Comparison of ENCODE assay signal across 21 cellular contexts in genomic region chr17:72385482-72385881, GRCh38.
DNase-seq lines count a peak whose midpoint lies in the region; ATAC-seq, FAIRE-seq and TF ChIP-seq lines count a peak whose summit lies in the region.
"Had no signal": no experiment of that assay in that cellular context is flagged by ENCODE, and none has a peak within 500 bp of the region (broad histone marks: within the 10 kb centered on the region; RNA-seq: fewer than 3 reads in every experiment).

No MANE protein-coding gene starts in this region.

- H3K9me2 ChIP-seq in hepatocyte (replicated peaks; ENCODE audit: insufficient read depth), result no peaks in the 10 kb centered on the region

- ATAC-seq in HepG2 (no peak), right lobe of liver (no peak)
- ATAC-seq: GM12878, GM23338 had no signal

- POLR2A ChIA-PET in HepG2 (lab: Yijun Ruan, JAX), result interaction anchor here (0.8 kb wide), 1 partner anchor 27 kb away, joined by 3 read pairs; no protein-coding TSS in a partner anchor

- FAIRE-seq in HepG2 (lab: Jason Lieb, UNC) (no peak), urothelium cell line (lab: Jason Lieb, UNC) (peak; percentile 69)
- FAIRE-seq: GM12878 had no signal

- BruUV-seq in HepG2 (replicated peaks; lab: Mats Ljungman, UMichigan), result no TSS peak

- CTCF ChIA-PET in HepG2 (lab: Yijun Ruan, JAX; ENCODE audit: low intra/inter-chr PET ratio, low total read pairs), result no interaction called here

- no peaks in the 10 kb centered on the region for H3K9me3 ChIP-seq in HepG2 (ENCODE audit: low read length)
- no peaks in the 10 kb centered on the region for H3K9me3 ChIP-seq in right lobe of liver
- H3K9me3 ChIP-seq in hepatocyte (ENCODE audit: low read depth), result no peaks in the 10 kb centered on the region
- H3K9me3 ChIP-seq: BLaER1, HAP-1 had no signal

- no peak overlapping the region for H3K4me2 ChIP-seq in HepG2 (ENCODE audit: low read depth, low read length)
- H3K4me2 ChIP-seq in hepatocyte, result no peak overlapping the region
- H3K4me2 ChIP-seq: BLaER1, GM23338 had no signal

- no peak overlapping the region for H3K4me3 ChIP-seq in HepG2 (replicated peaks in 1 of 3; ENCODE audit: insufficient read depth in 1 of 3, low read depth in 2 of 3, low read length in 3 of 3)
- H3K4me3 ChIP-seq in right lobe of liver, result no peak overlapping the region
- H3K4me3 ChIP-seq in hepatocyte, result no peak overlapping the region
- H3K4me3 ChIP-seq: BLaER1, GM12878, GM23338, HAP-1 had no signal

- TF ChIP-seq RAD21 in HepG2 (CRISPR knock-in tag; IDR thresholded peaks at IDR 0.05), result no peak

- H2AFZ ChIP-seq in HepG2 (ENCODE audit: low read length) (no peak overlapping the region), hepatocyte (no peak overlapping the region)
- H2AFZ ChIP-seq: GM23338 had no signal

- no peak overlapping the region for H3K27ac ChIP-seq in HepG2 (ENCODE audit: extremely low read length, insufficient read depth, low read length)
- H3K27ac ChIP-seq in right lobe of liver, result no peak overlapping the region
- no peak overlapping the region for H3K27ac ChIP-seq in hepatocyte
- H3K27ac ChIP-seq: BLaER1 had no signal

- intact Hi-C loops in HepG2 (cut with micrococcal nuclease; ENCODE audit: unreplicated experiment) (no loop called here), right lobe of liver (cut with DNase I) (no loop called here)

- TF ChIP-seq EP300 in HepG2 (IDR thresholded peaks at IDR 0.05; ENCODE audit: low read depth in 2 of 2, low read length in 2 of 2), result no peak
- TF ChIP-seq EP300 in HepG2 (CRISPR knock-in tag; IDR thresholded peaks at IDR 0.05; ENCODE audit: borderline replicate concordance), result no peak

- H4K20me1 ChIP-seq in HepG2 (ENCODE audit: insufficient read depth, low read length) (no peaks in the 10 kb centered on the region), hepatocyte (ENCODE audit: insufficient read depth, poor library complexity, severe bottlenecking) (no peaks in the 10 kb centered on the region)
- H4K20me1 ChIP-seq: BLaER1 had no signal

- WGBS in HepG2 (ENCODE audit: low lambda C conversion rate), result 85% methylated on average over 3 of the region's 3 CpGs
- WGBS in right lobe of liver (ENCODE audit: insufficient coverage, low coverage, low lambda C conversion rate, missing lambda C conversion rate), result 29% methylated on average over 3 of the region's 3 CpGs
- 44% methylated on average over 3 of the region's 3 CpGs for WGBS in hepatocyte (ENCODE audit: low lambda C conversion rate, missing lambda C conversion rate)

- no peaks in the 10 kb centered on the region for H3K79me2 ChIP-seq in HepG2 (ENCODE audit: insufficient read depth, low read length)
- H3K79me2 ChIP-seq in hepatocyte, result no peaks in the 10 kb centered on the region

- H3K9ac ChIP-seq in HepG2 (ENCODE audit: insufficient read depth, low read depth, low read length), result no peak overlapping the region
- H3K9ac ChIP-seq: BLaER1 had no signal

- in situ Hi-C loops in HepG2 (cut with HindIII; ENCODE audit: extremely low pct_ligation_motif_present, low pct_unique_long_range_greater_than_20kb), result no loop called here

- no peak for DNase-seq in HepG2 (ENCODE audit: low spot score)
- DNase-seq in right lobe of liver, result no peak
- peak; percentile 34 for DNase-seq in NCI-H69 (lab: John Stamatoyannopoulos, UW)
- peak; percentile 76 for DNase-seq in kidney tubule cell (ENCODE audit: low spot score)
- no peak for DNase-seq in urothelium cell line (ENCODE audit: low spot score)
- DNase-seq in NCI-H1694 (lab: John Stamatoyannopoulos, UW), result no peak
- no peak for DNase-seq in activated T-cell treated with anti-CD3 and anti-CD28 coated beads, Interleukin-2, amount 50 U/mL, for 1 hour
- DNase-seq in hepatocyte (ENCODE audit: low spot score), result no peak
- DNase-seq: CD4-positive, alpha-beta T cell; COR-L47; DND-41; NCI-H1436; NCI-H1930; NCI-H446; NCI-H526; Right ventricle myocardium superior; T-helper 2 cell had no signal

- no peaks in the 10 kb centered on the region for H3K27me3 ChIP-seq in HepG2 (ENCODE audit: control insufficient read depth in 1 of 2, insufficient read depth in 2 of 2, low read length in 2 of 2)
- H3K27me3 ChIP-seq in right lobe of liver, result no peaks in the 10 kb centered on the region
- H3K27me3 ChIP-seq in hepatocyte, result no peaks in the 10 kb centered on the region
- H3K27me3 ChIP-seq: BLaER1 had no signal

- H3K4me1 ChIP-seq in HepG2 (ENCODE audit: insufficient read depth, low read length), result peaks cover 64% of the 10 kb centered on the region
- no peaks in the 10 kb centered on the region for H3K4me1 ChIP-seq in right lobe of liver
- peaks cover 14% of the 10 kb centered on the region for H3K4me1 ChIP-seq in hepatocyte (ENCODE audit: insufficient read depth)
- H3K4me1 ChIP-seq: HAP-1 had no signal

- TF ChIP-seq POLR2A in HepG2 (IDR thresholded peaks at IDR 0.05; ENCODE audit: insufficient read depth in 1 of 2, low read depth in 2 of 2, low read length in 2 of 2) (no peak), right lobe of liver (IDR thresholded peaks at IDR 0.05) (no peak)

- H3K36me3 ChIP-seq in HepG2 (replicated peaks in 1 of 2; ENCODE audit: control insufficient read depth in 1 of 2, insufficient read depth in 2 of 2, low read length in 2 of 2) (peaks cover 1 to 10% of the 10 kb centered on the region in 2 experiments; a peak in 3 of 5 replicates), right lobe of liver (no peaks in the 10 kb centered on the region), hepatocyte (replicated peaks; ENCODE audit: insufficient read depth, low read depth) (no peaks in the 10 kb centered on the region)
- H3K36me3 ChIP-seq: BLaER1, HAP-1 had no signal

- TF ChIP-seq CTCF in HepG2 (CRISPR knock-in tag; IDR thresholded peaks at IDR 0.05), result no peak
- no peak for TF ChIP-seq CTCF in right lobe of liver (IDR thresholded peaks at IDR 0.05)
- no peak for TF ChIP-seq CTCF in hepatocyte (IDR thresholded peaks at IDR 0.05; ENCODE audit: poor library complexity)

TF ChIP-seq in HepG2, 621 proteins besides CTCF, POLR2A, EP300 and RAD21:
- TF ChIP-seq HOXA9 (CRISPR knock-in tag; IDR thresholded peaks at IDR 0.05; ENCODE audit: borderline replicate concordance) (no peak), ZFP36L1 (CRISPR knock-in tag; IDR thresholded peaks at IDR 0.05) (0 out of 2 replicates have a peak, but pooled peaks have one; percentile 25), SOX6 (IDR thresholded peaks at IDR 0.05) (no peak), SOX6 (CRISPR knock-in tag; IDR thresholded peaks at IDR 0.05) (peak; percentile 9; the same call in 1 of the 2 replicates)

Comparison
In these comparisons a context has a peak if more than half of its experiments do, and no peak if none do; other contexts are left out.
1. DNase-seq: peak in NCI-H69 (single experiment) and kidney tubule cell (single experiment); none in HepG2 (single experiment), right lobe of liver (0 of 3), urothelium cell line (single experiment), NCI-H1694 (single experiment), activated T-cell treated with anti-CD3 and anti-CD28 coated beads, Interleukin-2, amount 50 U/mL, for 1 hour (single experiment) and hepatocyte (single experiment).